7 cellular contexts compared by ENCODE assay signal in the genomic region with DNA sequence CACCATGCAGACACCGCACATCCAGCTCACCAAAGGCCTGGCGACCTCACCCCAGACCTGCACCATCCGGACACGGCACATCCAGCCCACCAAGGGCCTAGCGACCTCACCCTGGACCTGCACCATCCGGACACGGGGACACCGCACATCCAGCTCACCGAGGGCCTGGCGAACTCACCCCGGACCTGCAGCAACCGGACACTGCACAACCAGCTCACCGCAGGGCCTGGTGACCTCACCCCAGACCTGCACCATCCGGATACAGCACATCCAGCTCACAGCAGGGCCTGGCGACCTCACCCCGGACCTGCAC. TPM values are rescaled to one million over a fixed set of nuclear protein-coding genes. Genes with fewer than 3 reads are reported as not detected.
"Had no signal": no experiment of that assay in that cellular context is flagged by ENCODE, and none has a peak within 500 bp of the region (broad histone marks: within the 10 kb centered on the region; RNA-seq: fewer than 3 reads in every experiment).

No MANE protein-coding gene starts in this region.

RNA-seq across cellular contexts. Expression of a gene that starts 11.2 kb away (rescaled TPM):
- polyA plus RNA-seq: cardiac muscle cell had no signal

RNA-seq across cellular contexts. Expression of a gene that starts 58.5 kb away (rescaled TPM):
- total RNA-seq: activated CD4-positive, alpha-beta T cell treated with anti-CD3 and anti-CD28 coated beads, Interleukin-2, amount 10 ng/mL, durations not matched to agents 24 days and 14 days; activated naive CD4-positive, alpha-beta T cell treated with anti-CD3 and anti-CD28 coated beads, Interleukin-2, amount 50 U/mL, for 72 hours; activated T-cell treated with anti-CD3 and anti-CD28 coated beads, Interleukin-2, amount 50 U/mL, for 72 hours; activated T-helper 2 cell treated with anti-CD3 and anti-CD28 coated beads, Interferon-gamma antibody, Interleukin-2, Interleukin-4, amounts not matched to agents 10 μg/mL and 5 μg/mL and 100 μg/mL, durations not matched to agents 14 hours and 24 hours and 36 hours; cardiac muscle cell; K562; SK-MEL-5 had no signal
- polyA plus RNA-seq: cardiac muscle cell, K562 had no signal
